ENCODE assay signal across 8 cellular contexts in genomic region chr12:4579305-4580097, GRCh38. TPM values are rescaled to one million over a fixed set of nuclear protein-coding genes. Genes with fewer than 3 reads are reported as not detected.
DNase-seq lines count a peak whose midpoint lies in the region; ATAC-seq and TF ChIP-seq lines count a peak whose summit lies in the region.

No MANE protein-coding gene starts in this region.

- DNase-seq in GF-D8 (lab: John Stamatoyannopoulos, UW): peak; percentile 13
- peak; percentile 8 for DNase-seq in M059J (ENCODE audit: low read depth)
- no peak for DNase-seq in astrocyte of the cerebellum (ENCODE audit: low read depth)
- DNase-seq in mucosa of descending colon: peak in 1 of 3 donors; percentile 58
- DNase-seq in stimulated activated CD4-positive, alpha-beta T cell treated with anti-CD3 and anti-CD28 coated beads, Interleukin-4, amount 100 ng/mL, for 24 hours: no peak
- no peak for DNase-seq in occipital lobe (lab: John Stamatoyannopoulos, UW)
- DNase-seq in DMS79 (lab: John Stamatoyannopoulos, UW): no peak

- H3K4me3 ChIP-seq in astrocyte of the cerebellum (ENCODE audit: low read depth, low read length) (no peak overlapping the region), mucosa of descending colon (no peak overlapping the region)

- H3K4me1 ChIP-seq in mucosa of descending colon (ENCODE audit: low read depth): no peaks in the 10 kb centered on the region

- TF ChIP-seq CTCF in astrocyte of the cerebellum (IDR thresholded peaks at IDR 0.05; ENCODE audit: low read depth, low read length, missing control alignments): peak; percentile 35
- TF ChIP-seq CTCF in mucosa of descending colon (IDR thresholded peaks at IDR 0.05): no peak

- intact Hi-C loops in mucosa of descending colon (cut with DNase I, micrococcal nuclease): loop anchor here in 1 of 2 donors (1.0 kb wide), 1 partner anchor 179 kb away; no protein-coding TSS in a partner anchor

- H3K36me3 ChIP-seq in mucosa of descending colon (ENCODE audit: low read depth): no peaks in the 10 kb centered on the region

- in situ Hi-C loops in astrocyte of the cerebellum (cut with HindIII; ENCODE audit: low sequenced_read_pairs): no loop called here

- H3K9me3 ChIP-seq in mucosa of descending colon: no peaks in the 10 kb centered on the region

- ATAC-seq in mucosa of descending colon (peak; percentile 89), GM21381 (IDR thresholded peaks at IDR 0.05; ENCODE audit: unreplicated experiment) (no peak)

RNA-seq across cellular contexts. Expression of gene DYRK4, which starts 17.5 kb away (rescaled TPM):
- total RNA-seq in M059J (2014; rRNA removed; shearing (Covaris generic)): 52.6 and 54.0 TPM in 2 replicates
- total RNA-seq in mucosa of descending colon: 10 to 100 TPM; 27.0 to 31.3 (median 28.7) TPM
- total RNA-seq in occipital lobe: 23.9 TPM

RNA-seq across cellular contexts. Expression of gene RAD51AP1, which starts 40.8 kb away (rescaled TPM):
- 63.4 and 66.7 TPM in 2 replicates for total RNA-seq in M059J (2014; rRNA removed; shearing (Covaris generic))
- 10 to 100 TPM in 1 of 3 donors, 1 to 10 TPM in 2; 2.2 to 13.3 (median 4.4) TPM for total RNA-seq in mucosa of descending colon
- total RNA-seq in occipital lobe: 5.5 TPM

Comparison
In these comparisons a context has a peak if more than half of its experiments do, and no peak if none do; other contexts are left out.
1. DNase-seq: peak in GF-D8 (single experiment) and M059J (single experiment); none in astrocyte of the cerebellum (single experiment), stimulated activated CD4-positive, alpha-beta T cell treated with anti-CD3 and anti-CD28 coated beads, Interleukin-4, amount 100 ng/mL, for 24 hours (single experiment), occipital lobe (single experiment) and DMS79 (single experiment).